8 cellular contexts compared by ENCODE assay signal in genomic region chr1:147225193-147225730, GRCh38. TPM values are rescaled to one million over a fixed set of nuclear protein-coding genes. Genes with fewer than 3 reads are reported as not detected.
A peak's percentile ranks its signal among the peaks of the same experiment; 100 is the strongest.
DNase-seq lines count a peak whose midpoint lies in the region; ATAC-seq, FAIRE-seq and TF ChIP-seq lines count a peak whose summit lies in the region.

A gene with protein sequence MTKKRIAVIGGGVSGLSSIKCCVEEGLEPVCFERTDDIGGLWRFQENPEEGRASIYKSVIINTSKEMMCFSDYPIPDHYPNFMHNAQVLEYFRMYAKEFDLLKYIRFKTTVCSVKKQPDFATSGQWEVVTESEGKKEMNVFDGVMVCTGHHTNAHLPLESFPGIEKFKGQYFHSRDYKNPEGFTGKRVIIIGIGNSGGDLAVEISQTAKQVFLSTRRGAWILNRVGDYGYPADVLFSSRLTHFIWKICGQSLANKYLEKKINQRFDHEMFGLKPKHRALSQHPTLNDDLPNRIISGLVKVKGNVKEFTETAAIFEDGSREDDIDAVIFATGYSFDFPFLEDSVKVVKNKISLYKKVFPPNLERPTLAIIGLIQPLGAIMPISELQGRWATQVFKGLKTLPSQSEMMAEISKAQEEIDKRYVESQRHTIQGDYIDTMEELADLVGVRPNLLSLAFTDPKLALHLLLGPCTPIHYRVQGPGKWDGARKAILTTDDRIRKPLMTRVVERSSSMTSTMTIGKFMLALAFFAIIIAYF (minus strand): TSS chr1:147225339. CDS start chr1:147225029, 310 bp downstream.

- intact Hi-C loops in lower lobe of right lung (cut with DNase I): no loop called here

- no peak for FAIRE-seq in H54 (lab: Jason Lieb, UNC)

- H3K36me3 ChIP-seq in lower lobe of right lung: peaks cover 9% of the 10 kb centered on the region
- H3K36me3 ChIP-seq in WERI-Rb-1: no peaks in the 10 kb centered on the region

- H3K27ac ChIP-seq in lower lobe of right lung: peak within 1 kb of the TSS; percentile 78
- no peak within 1 kb of the TSS for H3K27ac ChIP-seq in WERI-Rb-1

- ATAC-seq in lower lobe of right lung: peak; percentile 94 to 97

- TF ChIP-seq POLR2A in H54 (IDR thresholded peaks at IDR 0.05; ENCODE audit: low read depth, low read length): no peak

- TF ChIP-seq CTCF in lower lobe of right lung (IDR thresholded peaks at IDR 0.05) (peak; percentile 45), WERI-Rb-1 (IDR thresholded peaks at IDR 0.05; ENCODE audit: low read depth, low read length) (no peak)

- H3K9me3 ChIP-seq in lower lobe of right lung (no peaks in the 10 kb centered on the region), WERI-Rb-1 (ENCODE audit: severe bottlenecking) (peaks cover 10% of the 10 kb centered on the region)

- peaks cover 14% of the 10 kb centered on the region for H3K4me1 ChIP-seq in lower lobe of right lung

- peak; percentile 42 for DNase-seq in Daoy (ENCODE audit: low read depth)
- peak; percentile 31 for DNase-seq in H54 (ENCODE audit: insufficient read length, low spot score)
- DNase-seq in NCI-H2029 treated with DMSO at 0.1 percent for 48 hours (lab: John Stamatoyannopoulos, UW): peak; percentile 36
- DNase-seq in activated CD4-positive, alpha-beta T cell treated with anti-CD3 and anti-CD28 coated beads, Interleukin-2, amount 50 U/mL, for 4 hours: peak; percentile 27 to 30
- peak; percentile 36 for DNase-seq in effector CD4-positive, alpha-beta T cell
- peak; percentile 85 for DNase-seq in lower lobe of right lung
- peak; percentile 20 to 32 (median 28) for DNase-seq in stimulated activated CD4-positive, alpha-beta T cell treated with anti-CD3 and anti-CD28 coated beads, TNF-alpha, amount 100 ng/mL, for 48 hours (ENCODE audit: low read depth in 3 of 3)
- DNase-seq in WERI-Rb-1: no peak

- H3K4me3 ChIP-seq in lower lobe of right lung (peak within 1 kb of the TSS; percentile 73), WERI-Rb-1 (ENCODE audit: low read depth, low read length) (no peak within 1 kb of the TSS)

- H3K27me3 ChIP-seq in lower lobe of right lung (ENCODE audit: low read depth) (no peaks in the 10 kb centered on the region), WERI-Rb-1 (ENCODE audit: insufficient read depth, low read depth, severe bottlenecking) (peaks cover 2% of the 10 kb centered on the region)

RNA-seq across cellular contexts. Expression of the gene that starts here (rescaled TPM):
- total RNA-seq in Daoy (2014; rRNA removed; shearing (Covaris generic)): 1.7 TPM in 1 of 2 replicates, not detected in the other
- 106 TPM for total RNA-seq in lower lobe of right lung

Comparison
In these comparisons a context has a peak if more than half of its experiments do, and no peak if none do; other contexts are left out.
1. RNA of the gene that starts here (total RNA-seq): 106 TPM in lower lobe of right lung (single experiment); 1.7 TPM in Daoy; every median in the first group is over 10 times any median in the second.